14 cellular contexts compared by ENCODE assay signal in genomic region chr9:17987174-17987573, GRCh38.
DNase-seq lines count a peak whose midpoint lies in the region; ATAC-seq and TF ChIP-seq lines count a peak whose summit lies in the region.
"Had no signal": no experiment of that assay in that cellular context is flagged by ENCODE, and none has a peak within 500 bp of the region (broad histone marks: within the 10 kb centered on the region; RNA-seq: fewer than 3 reads in every experiment).

No MANE protein-coding gene starts in this region.

- no peaks in the 10 kb centered on the region for H3K9me3 ChIP-seq in mucosa of descending colon
- H3K9me3 ChIP-seq: BLaER1 treated with 17β-estradiol and CSF1 and Interleukin-3, amounts not matched to agents 10 nM and 100 nM had no signal

- no peak for TF ChIP-seq CTCF in mucosa of descending colon (IDR thresholded peaks at IDR 0.05)

- H3K36me3 ChIP-seq in mucosa of descending colon (ENCODE audit: low read depth): no peaks in the 10 kb centered on the region
- H3K36me3 ChIP-seq: BLaER1 treated with 17β-estradiol and CSF1 and Interleukin-3, amounts not matched to agents 10 nM and 100 nM had no signal

- H3K4me3 ChIP-seq in mucosa of descending colon: no peak overlapping the region
- H3K4me3 ChIP-seq: BLaER1 treated with 17β-estradiol and CSF1 and Interleukin-3, amounts not matched to agents 10 nM and 100 nM had no signal

- peak; percentile 90 for ATAC-seq in mucosa of descending colon
- no peak for ATAC-seq in GM18519 (IDR thresholded peaks at IDR 0.05; ENCODE audit: low FRiP score, unreplicated experiment)
- ATAC-seq: CD8-positive, alpha-beta T cell; HCT116 had no signal

- DNase-seq in NCI-H748 (lab: John Stamatoyannopoulos, UW; ENCODE audit: unreplicated experiment) (peak; percentile 29), NCI-H748 treated with DMSO at 0.1 percent for 48 hours (lab: John Stamatoyannopoulos, UW) (no peak), NCI-H82 treated with DMSO at 0.1 percent for 48 hours (lab: John Stamatoyannopoulos, UW; ENCODE audit: unreplicated experiment) (peak; percentile 40), mucosa of descending colon (no peak), posterior cingulate gyrus (no peak), glomerular visceral epithelial cell (ENCODE audit: extremely low spot score) (no peak)
- DNase-seq: Calu3; CD8-positive, alpha-beta T cell; GOT3; H7; HFFc6 had no signal

- intact Hi-C loops in mucosa of descending colon (cut with DNase I, micrococcal nuclease) (no loop called here), posterior cingulate gyrus (cut with DNase I) (no loop called here)

- H3K4me1 ChIP-seq in mucosa of descending colon (ENCODE audit: low read depth): peaks cover 22% of the 10 kb centered on the region
- H3K4me1 ChIP-seq: BLaER1 treated with 17β-estradiol and CSF1 and Interleukin-3, amounts not matched to agents 10 nM and 100 nM had no signal

Comparison
In these comparisons a context has a peak if more than half of its experiments do, and no peak if none do; other contexts are left out.
1. DNase-seq: peak in NCI-H748 (single experiment) and NCI-H82 treated with DMSO at 0.1 percent for 48 hours (single experiment); none in NCI-H748 treated with DMSO at 0.1 percent for 48 hours (single experiment), mucosa of descending colon (0 of 3), posterior cingulate gyrus (0 of 10) and glomerular visceral epithelial cell (single experiment).